15 cellular contexts compared by ENCODE assay signal in the genomic region with DNA sequence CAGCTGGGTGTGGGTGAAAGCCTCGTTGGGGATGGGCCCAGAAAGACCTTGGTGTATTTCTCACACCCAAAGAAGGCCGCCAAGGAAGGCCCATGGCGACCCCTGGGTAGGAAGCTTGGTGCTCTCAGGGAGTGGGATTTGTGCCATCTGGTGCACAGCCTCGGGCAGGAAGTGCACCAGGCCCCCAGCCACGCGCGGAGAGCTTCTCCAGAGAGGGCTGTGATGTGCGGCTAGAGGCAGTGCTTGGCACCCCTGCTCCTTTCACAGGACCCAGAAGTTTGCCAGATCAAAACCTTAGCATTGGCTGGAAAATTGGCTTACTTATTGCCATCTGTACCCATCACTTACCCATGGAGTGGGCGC.
DNase-seq lines count a peak whose midpoint lies in the region; ATAC-seq and TF ChIP-seq lines count a peak whose summit lies in the region.
"Had no signal": no experiment of that assay in that cellular context is flagged by ENCODE, and none has a peak within 500 bp of the region (broad histone marks: within the 10 kb centered on the region; RNA-seq: fewer than 3 reads in every experiment).

No MANE protein-coding gene starts in this region.

- peak; percentile 21 for ATAC-seq in activated CD4-positive, alpha-beta T cell treated with anti-CD3 and anti-CD28 coated beads for 36 hours
- peak; percentile 55 for ATAC-seq in CD4-positive, alpha-beta T cell (ENCODE audit: poor library complexity)
- ATAC-seq in T-cell (replicated peaks in 1 of 4) (peak; percentile 56 to 66 (median 58)), HG03521 (IDR thresholded peaks at IDR 0.05; ENCODE audit: unreplicated experiment) (no peak), GM21723 (IDR thresholded peaks at IDR 0.05; ENCODE audit: unreplicated experiment) (no peak)

- no peaks in the 10 kb centered on the region for H3K9me3 Mint-ChIP-seq in activated CD4-positive, alpha-beta T cell treated with anti-CD3 and anti-CD28 coated beads for 36 hours (ENCODE audit: low read depth)
- H3K9me3 Mint-ChIP-seq in CD4-positive, alpha-beta T cell = no peaks in the 10 kb centered on the region
- H3K9me3 Mint-ChIP-seq in T-cell = no peaks in the 10 kb centered on the region
- H3K9me3 Mint-ChIP-seq in mesothelial cell of epicardium = no peaks in the 10 kb centered on the region

- H3K9ac ChIP-seq in neuronal stem cell (ENCODE audit: low read depth, low read length, poor library complexity) = no peak overlapping the region

- H3K4me3 Mint-ChIP-seq in activated CD4-positive, alpha-beta T cell treated with anti-CD3 and anti-CD28 coated beads for 36 hours = no peak overlapping the region
- peak overlapping the region; percentile 30 for H3K4me3 Mint-ChIP-seq in CD4-positive, alpha-beta T cell
- peak overlapping the region in 1 of 3 donors; percentile 36 for H3K4me3 Mint-ChIP-seq in T-cell
- no peak overlapping the region for H3K4me3 Mint-ChIP-seq in mesothelial cell of epicardium

- peaks cover 0 to 3% of the 10 kb centered on the region in 2 donors for H3K36me3 ChIP-seq in neuronal stem cell (replicated peaks in 1 of 2; ENCODE audit: control insufficient read depth in 2 of 2, insufficient read depth in 2 of 2, low read length in 2 of 2)
- H3K36me3 ChIP-seq: brain microvascular endothelial cell had no signal

- H2BK12ac ChIP-seq in neuronal stem cell (ENCODE audit: low read length) = no peak overlapping the region

- H2BK120ac ChIP-seq in neuronal stem cell (ENCODE audit: low read depth, low read length) = peak overlapping the region; percentile 20

- no peak overlapping the region for H3K4ac ChIP-seq in neuronal stem cell (ENCODE audit: low read length)

- peak overlapping the region; percentile 35 for H2AK5ac ChIP-seq in neuronal stem cell (ENCODE audit: low read depth, low read length)

- no peaks in the 10 kb centered on the region for H3K27me3 ChIP-seq in CD4-positive, alpha-beta T cell (ENCODE audit: control insufficient read depth, insufficient read depth, low read length)
- H3K27me3 ChIP-seq in neuronal stem cell (ENCODE audit: control insufficient read depth in 3 of 3, insufficient read depth in 3 of 3, low read depth in 1 of 3, low read length in 3 of 3) = no peaks in the 10 kb centered on the region
- H3K27me3 ChIP-seq: brain microvascular endothelial cell, upper lobe of left lung had no signal

- peaks cover 3 to 16% of the 10 kb centered on the region in 2 donors for H3K4me1 ChIP-seq in neuronal stem cell (ENCODE audit: control insufficient read depth in 2 of 2, insufficient read depth in 1 of 2, low read depth in 1 of 2, low read length in 2 of 2)
- H3K4me1 ChIP-seq: left ventricle myocardium inferior had no signal

- no peak overlapping the region for H4K8ac ChIP-seq in neuronal stem cell (ENCODE audit: low read depth, low read length)

- CTCF ChIA-PET in activated CD4-positive, alpha-beta T cell treated with anti-CD3 and anti-CD28 coated beads for 36 hours (lab: Charles Lee) = interaction anchor here (1.0 to 1.4 kb wide), 3 partner anchors 9 to 13 kb away, joined by 4 to 5 read pairs (median 4); no protein-coding TSS in a partner anchor
- CTCF ChIA-PET in CD4-positive, alpha-beta T cell (lab: Charles Lee) = no interaction called here
- CTCF ChIA-PET in T-cell (lab: Charles Lee) = interaction anchor here (0.6 kb wide), 2 partner anchors 671 to 823 kb away, joined by 3 to 4 read pairs; no protein-coding TSS in a partner anchor

- no peak overlapping the region for H3K18ac ChIP-seq in neuronal stem cell (ENCODE audit: low read length)

- no peak overlapping the region for H2BK15ac ChIP-seq in neuronal stem cell (ENCODE audit: low read length)

- intact Hi-C loops in activated CD4-positive, alpha-beta T cell treated with anti-CD3 and anti-CD28 coated beads for 36 hours (cut with DNase I, micrococcal nuclease) = no loop called here
- intact Hi-C loops in CD4-positive, alpha-beta T cell (cut with DNase I, micrococcal nuclease) = no loop called here

- H2AFZ ChIP-seq in neuronal stem cell (ENCODE audit: low read length) = no peak overlapping the region

- H3K4me2 ChIP-seq in neuronal stem cell (ENCODE audit: insufficient read depth, low read length, poor library complexity, severe bottlenecking) = no peak overlapping the region

- no peak overlapping the region for H3K27ac ChIP-seq in CD4-positive, alpha-beta T cell (ENCODE audit: low read depth, low read length)
- no peak overlapping the region for H3K27ac ChIP-seq in neuronal stem cell (replicated peaks; ENCODE audit: low read length)
- H3K27ac ChIP-seq: brain microvascular endothelial cell, epithelial cell of prostate, left ventricle myocardium inferior had no signal

- peaks cover 76% of the 10 kb centered on the region for H3K4me1 Mint-ChIP-seq in activated CD4-positive, alpha-beta T cell treated with anti-CD3 and anti-CD28 coated beads for 36 hours
- H3K4me1 Mint-ChIP-seq in CD4-positive, alpha-beta T cell (ENCODE audit: low read depth) = peaks cover 40% of the 10 kb centered on the region
- H3K4me1 Mint-ChIP-seq in T-cell (peaks cover 31 to 47% (median 33%) of the 10 kb centered on the region in 3 donors), mesothelial cell of epicardium (peaks cover 29% of the 10 kb centered on the region)

- no peak overlapping the region for H3K4me3 ChIP-seq in neuronal stem cell (ENCODE audit: low read length in 2 of 2)
- H3K4me3 ChIP-seq: left ventricle myocardium inferior, upper lobe of left lung had no signal

- H3K9me3 ChIP-seq in CD4-positive, alpha-beta T cell (ENCODE audit: control insufficient read depth, low read length) = no peaks in the 10 kb centered on the region
- H3K9me3 ChIP-seq in neuronal stem cell (replicated peaks in 1 of 2; ENCODE audit: control insufficient read depth in 2 of 2, insufficient read depth in 1 of 2, low read depth in 1 of 2, low read length in 2 of 2) = no peaks in the 10 kb centered on the region
- H3K9me3 ChIP-seq: left ventricle myocardium inferior, upper lobe of left lung had no signal

- peaks cover 18% of the 10 kb centered on the region for H3K36me3 Mint-ChIP-seq in activated CD4-positive, alpha-beta T cell treated with anti-CD3 and anti-CD28 coated beads for 36 hours (ENCODE audit: low read depth)
- peaks cover 8% of the 10 kb centered on the region for H3K36me3 Mint-ChIP-seq in CD4-positive, alpha-beta T cell (ENCODE audit: low read depth)
- H3K36me3 Mint-ChIP-seq in T-cell (peaks cover 8% of the 10 kb centered on the region), mesothelial cell of epicardium (peaks cover 6% of the 10 kb centered on the region)

- WGBS in neuronal stem cell (ENCODE audit: extremely low coverage in 2 of 2, insufficient read length in 2 of 2, insufficient replicate concordance in 1 of 2), 2 donors = no CpG with 5 or more reads among the region's 9 CpGs

- H3K27me3 Mint-ChIP-seq in activated CD4-positive, alpha-beta T cell treated with anti-CD3 and anti-CD28 coated beads for 36 hours = no peaks in the 10 kb centered on the region
- no peaks in the 10 kb centered on the region for H3K27me3 Mint-ChIP-seq in CD4-positive, alpha-beta T cell
- H3K27me3 Mint-ChIP-seq in T-cell = no peaks in the 10 kb centered on the region
- no peaks in the 10 kb centered on the region for H3K27me3 Mint-ChIP-seq in mesothelial cell of epicardium (ENCODE audit: low read depth)

- TF ChIP-seq CTCF in CD4-positive, alpha-beta T cell (IDR thresholded peaks at IDR 0.05) = no peak
- no peak for TF ChIP-seq CTCF in mesothelial cell of epicardium (IDR thresholded peaks at IDR 0.05; ENCODE audit: unreplicated experiment)

- H2BK5ac ChIP-seq in neuronal stem cell (ENCODE audit: low read length) = no peak overlapping the region

- peak overlapping the region; percentile 89 for H3K27ac Mint-ChIP-seq in activated CD4-positive, alpha-beta T cell treated with anti-CD3 and anti-CD28 coated beads for 36 hours
- H3K27ac Mint-ChIP-seq in CD4-positive, alpha-beta T cell = peak overlapping the region; percentile 68
- peak overlapping the region; percentile 79 to 81 for H3K27ac Mint-ChIP-seq in T-cell
- no peak overlapping the region for H3K27ac Mint-ChIP-seq in mesothelial cell of epicardium

- H3K79me1 ChIP-seq in neuronal stem cell (ENCODE audit: low read depth, low read length) = no peaks in the 10 kb centered on the region

- H4K91ac ChIP-seq in neuronal stem cell (ENCODE audit: low read depth, low read length, poor library complexity) = no peak overlapping the region

- H3K23ac ChIP-seq in neuronal stem cell (ENCODE audit: low read depth, low read length, poor library complexity) = no peak overlapping the region

- no peak overlapping the region for H3K14ac ChIP-seq in neuronal stem cell (ENCODE audit: low read length)

- POLR2A ChIA-PET in activated CD4-positive, alpha-beta T cell treated with anti-CD3 and anti-CD28 coated beads for 36 hours (lab: Charles Lee) = interaction anchor here (0.8 to 1.1 kb wide), 2 partner anchors 9 to 168 kb away, joined by 3 to 5 read pairs; a partner anchor contains a TSS
- POLR2A ChIA-PET in CD4-positive, alpha-beta T cell (lab: Charles Lee) = interaction anchor here (0.7 to 1.5 kb wide), 5 partner anchors 16 to 168 kb away, joined by 3 to 7 read pairs (median 4); a partner anchor contains a TSS
- POLR2A ChIA-PET in T-cell (lab: Charles Lee) = interaction anchor here in 1 of 2 donors (0.6 kb wide), 1 partner anchor 13 kb away, joined by 3 read pairs; no protein-coding TSS in a partner anchor

- DNase-seq in activated CD4-positive, alpha-beta T cell treated with anti-CD3 and anti-CD28 coated beads for 36 hours = peak; percentile 49
- no peak for DNase-seq in activated CD4-positive, alpha-beta T cell treated with anti-CD3 and anti-CD28 coated beads for 1 hour
- peak in 1 of 10 experiments; percentile 13 for DNase-seq in CD4-positive, alpha-beta T cell
- DNase-seq in T-cell = peak in 4 of 34 experiments; percentile 13 to 39 (median 28)
- no peak for DNase-seq in neuronal stem cell (ENCODE audit: low spot score)
- no peak for DNase-seq in mesothelial cell of epicardium (ENCODE audit: low spot score in 2 of 2, unreplicated experiment in 2 of 2)
- DNase-seq: brain microvascular endothelial cell, left ventricle myocardium inferior, NCI-H1694 treated with DMSO at 0.1 percent for 48 hours, NCI-H446 treated with DMSO at 0.1 percent for 48 hours, SHP77 treated with DMSO at 0.1 percent for 48 hours, upper lobe of left lung had no signal

Comparison
In these comparisons a context has a peak if more than half of its experiments do, and no peak if none do; other contexts are left out.
1. ATAC-seq: peak in activated CD4-positive, alpha-beta T cell treated with anti-CD3 and anti-CD28 coated beads for 36 hours (single experiment), CD4-positive, alpha-beta T cell (single experiment) and T-cell (4 of 4); none in HG03521 (single experiment) and GM21723 (single experiment).